Comparison of ENCODE assay signal across 15 cellular contexts in genomic region chr18:58196881-58197872, GRCh38.
A peak's percentile ranks its signal among the peaks of the same experiment; 100 is the strongest.
DNase-seq lines count a peak whose midpoint lies in the region; ATAC-seq and TF ChIP-seq lines count a peak whose summit lies in the region.
"Had no signal": no experiment of that assay in that cellular context is flagged by ENCODE, and none has a peak within 500 bp of the region (broad histone marks: within the 10 kb centered on the region; RNA-seq: fewer than 3 reads in every experiment).

No MANE protein-coding gene starts in this region.

- DNase-seq in NCI-H2107 treated with DMSO at 0.1 percent for 48 hours (lab: John Stamatoyannopoulos, UW; ENCODE audit: unreplicated experiment) (peak; percentile 36), NCI-H2107 (lab: John Stamatoyannopoulos, UW) (no peak), left colon (no peak), thyroid gland (peak; percentile 49 to 58), DMS 273 treated with DMSO at 0.1 percent for 48 hours (lab: John Stamatoyannopoulos, UW) (no peak), suprapubic skin (ENCODE audit: low spot score in 2 of 2) (no peak)
- DNase-seq: activated naive CD8-positive, alpha-beta T cell treated with anti-CD3 and anti-CD28 coated beads, Interleukin-2, amount 50 U/mL, for 24 hours; CD8-positive, alpha-beta memory T cell; naive thymus-derived CD8-positive, alpha-beta T cell; SHP77; testis; WERI-Rb-1 had no signal

- H3K4me3 ChIP-seq in thyroid gland (replicated peaks in 1 of 3), result no peak overlapping the region
- H3K4me3 ChIP-seq in suprapubic skin, result no peak overlapping the region
- H3K4me3 ChIP-seq: testis had no signal

- 65 to 76% methylated on average over 18 to 19 of the region's 19 CpGs for WGBS in thyroid gland, 2 donors
- WGBS in suprapubic skin, result 78% methylated on average over 19 of the region's 19 CpGs

- H3K27me3 ChIP-seq in thyroid gland (no peaks in the 10 kb centered on the region), suprapubic skin (no peaks in the 10 kb centered on the region)
- H3K27me3 ChIP-seq: testis had no signal

- peak in 1 of 2 donors; percentile 13 for TF ChIP-seq POLR2A in thyroid gland (IDR thresholded peaks at IDR 0.05)
- no peak for TF ChIP-seq POLR2A in suprapubic skin (IDR thresholded peaks at IDR 0.05)

- H3K9me3 ChIP-seq in thyroid gland (no peaks in the 10 kb centered on the region), suprapubic skin (no peaks in the 10 kb centered on the region)
- H3K9me3 ChIP-seq: testis had no signal

- H3K4me1 ChIP-seq in thyroid gland, result peaks cover 19 to 31% of the 10 kb centered on the region in 2 donors
- peaks cover 13% of the 10 kb centered on the region for H3K4me1 ChIP-seq in suprapubic skin

- TF ChIP-seq EP300 in suprapubic skin (IDR thresholded peaks at IDR 0.05), result no peak

- no peaks in the 10 kb centered on the region for H3K36me3 ChIP-seq in thyroid gland
- H3K36me3 ChIP-seq in suprapubic skin, result no peaks in the 10 kb centered on the region
- H3K36me3 ChIP-seq: WERI-Rb-1 had no signal

- ATAC-seq in left colon (peak; percentile 47), HG02870 (IDR thresholded peaks at IDR 0.05; ENCODE audit: unreplicated experiment) (no peak)
- ATAC-seq: activated naive CD8-positive, alpha-beta T cell treated with anti-CD3 and anti-CD28 coated beads, Interleukin-2, amount 50 U/mL, for 24 hours; naive thymus-derived CD8-positive, alpha-beta T cell had no signal

- H3K27ac ChIP-seq in VCaP, result peak overlapping the region; percentile 84
- H3K27ac ChIP-seq in thyroid gland, result peak overlapping the region; percentile 4 to 60 (median 52)
- H3K27ac ChIP-seq in suprapubic skin, result no peak overlapping the region
- H3K27ac ChIP-seq: 22Rv1, testis, WERI-Rb-1 had no signal

- intact Hi-C loops in left colon (cut with DNase I, micrococcal nuclease) (loop anchor here in 1 of 2 donors (10.0 kb wide), 1 partner anchor 128 kb away; no protein-coding TSS in a partner anchor), thyroid gland (cut with DNase I) (no loop called here)

- no peak for TF ChIP-seq CTCF in VCaP (conservative IDR thresholded peaks at IDR 0.05)
- no peak for TF ChIP-seq CTCF in thyroid gland (IDR thresholded peaks at IDR 0.05)
- no peak for TF ChIP-seq CTCF in suprapubic skin (IDR thresholded peaks at IDR 0.05)

Comparison
In these comparisons a context has a peak if more than half of its experiments do, and no peak if none do; other contexts are left out.
1. DNase-seq: peak in NCI-H2107 treated with DMSO at 0.1 percent for 48 hours (single experiment) and thyroid gland (2 of 2); none in NCI-H2107 (single experiment), left colon (0 of 2), DMS 273 treated with DMSO at 0.1 percent for 48 hours (single experiment) and suprapubic skin (0 of 2).